In the genomic region with DNA sequence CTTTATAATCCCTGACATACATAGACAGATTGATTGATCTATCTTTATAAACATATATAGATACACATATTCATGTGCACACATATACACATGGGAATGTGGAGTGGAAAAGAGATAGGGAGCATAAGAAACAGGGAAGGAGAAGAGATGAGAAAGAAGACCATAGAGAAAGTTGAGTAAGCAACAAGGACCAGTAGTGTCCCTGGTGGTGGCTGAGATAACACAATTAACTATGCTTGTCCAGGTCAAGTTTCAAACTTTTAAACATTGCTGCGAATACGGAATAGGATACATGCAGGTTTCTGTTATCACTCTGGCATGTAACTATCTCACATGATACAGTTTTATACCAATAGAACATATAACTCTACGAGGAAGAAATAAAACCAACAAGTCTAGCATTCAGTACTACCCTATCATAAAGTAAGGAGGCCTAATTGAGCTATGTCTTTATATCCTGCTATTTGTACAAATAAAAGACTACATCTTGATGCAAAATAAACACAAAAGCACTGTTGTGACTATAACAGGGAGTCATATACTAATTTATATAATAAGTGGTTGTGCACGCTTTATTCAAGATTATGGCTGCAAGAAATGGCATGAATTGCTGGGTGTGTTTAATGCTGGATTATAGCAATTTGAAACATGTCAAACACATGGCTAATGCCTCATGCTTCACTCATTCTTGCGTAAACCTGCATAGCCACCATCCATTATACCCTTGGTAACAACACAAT, we compare ENCODE assay signal across 10 cellular contexts. TPM values are rescaled to one million over a fixed set of nuclear protein-coding genes. Genes with fewer than 3 reads are reported as not detected.
DNase-seq lines count a peak whose midpoint lies in the region; ATAC-seq, FAIRE-seq and TF ChIP-seq lines count a peak whose summit lies in the region.
"Had no signal": no experiment of that assay in that cellular context is flagged by ENCODE, and none has a peak within 500 bp of the region (broad histone marks: within the 10 kb centered on the region; RNA-seq: fewer than 3 reads in every experiment).

No MANE protein-coding gene starts in this region.

- no peaks in the 10 kb centered on the region for H3K27me3 ChIP-seq in ascending aorta

- FAIRE-seq in kidney (lab: Jason Lieb, UNC), result no peak

- H3K4me3 ChIP-seq in ascending aorta, result no peak overlapping the region
- no peak overlapping the region for H3K4me3 ChIP-seq in kidney (ENCODE audit: low read length in 2 of 2)

- DNase-seq in ELR (ENCODE audit: low read depth) (peak; percentile 26), ascending aorta (ENCODE audit: low spot score in 2 of 2) (no peak), myocyte (ENCODE audit: low read depth) (peak; percentile 23), NCI-H2107 treated with DMSO at 0.1 percent for 48 hours (lab: John Stamatoyannopoulos, UW; ENCODE audit: unreplicated experiment) (no peak), HCEC 1CT (no peak), kidney (no peak)
- DNase-seq: effector CD8-positive, alpha-beta T cell; NK-92 treated with Interleukin-12 subunit alpha and Interleukin-12 subunit beta, amount 100 ng/mL, for 24 hours had no signal

- ATAC-seq in HG03342 (IDR thresholded peaks at IDR 0.05; ENCODE audit: unreplicated experiment), result no peak

- peak in 2 of 3 experiments; percentile 14 to 20 for TF ChIP-seq CTCF in ascending aorta (IDR thresholded peaks at IDR 0.05)
- TF ChIP-seq CTCF in kidney (IDR thresholded peaks at IDR 0.05; ENCODE audit: borderline replicate concordance, extremely low read depth, insufficient read depth), result no peak

- H3K9ac ChIP-seq in kidney (ENCODE audit: low read length in 2 of 2), result no peak overlapping the region

- H3K9me3 ChIP-seq in ascending aorta, result no peaks in the 10 kb centered on the region
- no peaks in the 10 kb centered on the region for H3K9me3 ChIP-seq in kidney (ENCODE audit: control insufficient read depth in 1 of 2, low read length in 2 of 2)

- H3K4me1 ChIP-seq in ascending aorta, result peaks cover 0 to 8% of the 10 kb centered on the region in 2 donors
- H3K4me1 ChIP-seq in kidney (ENCODE audit: control insufficient read depth in 1 of 2, insufficient read depth in 1 of 2, low read depth in 1 of 2, low read length in 2 of 2), result no peaks in the 10 kb centered on the region

- 0 out of 2 replicates have a peak, but pooled peaks have one; percentile 14 for TF ChIP-seq RAD21 in Ishikawa (IDR thresholded peaks at IDR 0.05; ENCODE audit: low read depth)

- no peak overlapping the region for H3K27ac ChIP-seq in ascending aorta
- no peak overlapping the region for H3K27ac ChIP-seq in kidney (ENCODE audit: low read depth in 2 of 2, low read length in 2 of 2)

- no peak for TF ChIP-seq EP300 in Ishikawa (IDR thresholded peaks at IDR 0.05; ENCODE audit: borderline replicate concordance)

- intact Hi-C loops in ascending aorta (cut with DNase I) (no loop called here), kidney (cut with DNase I) (no loop called here)

- H3K36me3 ChIP-seq in ascending aorta, result no peaks in the 10 kb centered on the region
- no peaks in the 10 kb centered on the region for H3K36me3 ChIP-seq in kidney (ENCODE audit: control insufficient read depth in 1 of 2, insufficient read depth in 2 of 2, low read length in 2 of 2)

TF ChIP-seq in Ishikawa, 13 proteins besides CTCF, POLR2A, EP300 and RAD21:
- TF ChIP-seq EGR1 (IDR thresholded peaks at IDR 0.05) (no peak), YY1 (IDR thresholded peaks at IDR 0.05; ENCODE audit: low read depth) (no peak), ZBTB7A (IDR thresholded peaks at IDR 0.05; ENCODE audit: low read depth) (no peak)

RNA-seq across cellular contexts. Expression of a gene that starts 8.0 kb away (rescaled TPM):
- total RNA-seq in ascending aorta (11.0 TPM), myocyte (0.64 and 1.8 TPM in 2 replicates), kidney (8.0 TPM)
- 0.38 TPM for polyA plus RNA-seq in myocyte (2012)
- 0.69 TPM for polyA plus RNA-seq in kidney (ENCODE audit: insufficient read depth, low read depth, low replicate concordance)

Comparison
In these comparisons a context has a peak if more than half of its experiments do, and no peak if none do; other contexts are left out.
1. DNase-seq: peak in ELR (single experiment) and myocyte (single experiment); none in ascending aorta (0 of 2), NCI-H2107 treated with DMSO at 0.1 percent for 48 hours (single experiment), HCEC 1CT (single experiment) and kidney (single experiment).